32 cellular contexts compared by ENCODE assay signal in genomic region chr2:166158546-166158945, GRCh38. TPM values are rescaled to one million over a fixed set of nuclear protein-coding genes. Genes with fewer than 3 reads are reported as not detected.
"Had no signal": no experiment of that assay in that cellular context is flagged by ENCODE, and none has a peak within 500 bp of the region (broad histone marks: within the 10 kb centered on the region; RNA-seq: fewer than 3 reads in every experiment).

No MANE protein-coding gene starts in this region.

- H3K4me3 ChIP-seq: breast epithelium, left lung, lower lobe of right lung, mucosa of descending colon, sigmoid colon, smooth muscle cell, testis, transverse colon had no signal

- H3K36me3 ChIP-seq: breast epithelium, left lung, lower lobe of right lung, neutrophil, sigmoid colon, transverse colon had no signal

- H3K9me3 ChIP-seq: breast epithelium, left lung, lower lobe of right lung, mucosa of descending colon, neutrophil, sigmoid colon, testis, transverse colon had no signal

- H3K4me1 ChIP-seq: breast epithelium, left lung, sigmoid colon, testis, transverse colon had no signal

- ATAC-seq: left lung, lower lobe of right lung, mucosa of descending colon had no signal

- DNase-seq: activated CD4-positive, alpha-beta memory T cell treated with anti-CD3 and anti-CD28 coated beads for 36 hours; activated CD4-positive, alpha-beta T cell treated with anti-CD3 and anti-CD28 coated beads, Interleukin-2, amount 10 ng/mL, durations not matched to agents 24 days and 14 days; activated CD4-positive, CD25-positive, alpha-beta regulatory T cell treated with anti-CD3 and anti-CD28 coated beads, Interleukin-2, amount 50 U/mL, for 72 hours; activated CD8-positive, alpha-beta memory T cell treated with anti-CD3 and anti-CD28 coated beads, Interleukin-2, amount 50 U/mL, for 4 hours; activated effector memory CD4-positive, alpha-beta T cell treated with anti-CD3 and anti-CD28 coated beads, Interleukin-2, amount 50 U/mL, for 16 hours; activated naive CD4-positive, alpha-beta T cell treated with anti-CD3 and anti-CD28 coated beads, Interleukin-2, amount 10 ng/mL, durations not matched to agents 7 days and 5 days; activated naive CD8-positive, alpha-beta T cell treated with anti-CD3 and anti-CD28 coated beads, Interleukin-2, amount 10 ng/mL, durations not matched to agents 7 days and 5 days; activated T-cell treated with anti-CD3 and anti-CD28 coated beads, Interleukin-2, amount 50 U/mL, for 1 hour; amniotic stem cell; central memory CD4-positive, alpha-beta T cell; dermis blood vessel endothelial cell; effector CD4-positive, alpha-beta T cell; left lung; lower lobe of right lung; mesenchymal stem cell; mucosa of descending colon; nephron progenitor cell; sigmoid colon; stimulated activated CD4-positive, alpha-beta T cell treated with anti-CD3 and anti-CD28 coated beads, Interleukin-1b, Interleukin-23, amount 100 ng/mL, for 48 hours; stimulated activated CD4-positive, alpha-beta T cell treated with anti-CD3 and anti-CD28 coated beads, Interleukin-4, amount 100 ng/mL, for 4 hours; stimulated activated naive CD4-positive, alpha-beta T cell treated with Interleukin-2 at 50 U/mL for 16 hours; testis; transverse colon had no signal

- H3K27me3 ChIP-seq: breast epithelium, left lung, neutrophil, sigmoid colon, testis, transverse colon had no signal

RNA-seq across cellular contexts. Expression of gene SCN1A, which starts 30.7 kb away (rescaled TPM):
- total RNA-seq: activated CD4-positive, alpha-beta memory T cell treated with anti-CD3 and anti-CD28 coated beads for 36 hours; activated CD4-positive, alpha-beta T cell treated with anti-CD3 and anti-CD28 coated beads, Interleukin-2, amount 10 ng/mL, durations not matched to agents 24 days and 14 days; activated CD8-positive, alpha-beta memory T cell treated with anti-CD3 and anti-CD28 coated beads for 36 hours; activated naive CD8-positive, alpha-beta T cell treated with anti-CD3 and anti-CD28 coated beads, Interleukin-2, amount 10 ng/mL, durations not matched to agents 7 days and 5 days; activated T-helper 1 cell treated with anti-CD3 and anti-CD28 coated beads, Interleukin-12 subunit alpha, Interleukin-12 subunit beta, Interleukin-2, Interleukin-4 antibody, amounts not matched to agents 30 ng/mL and 10 ng/mL and 1 ng/mL, durations not matched to agents 14 hours and 24 hours and 36 hours; breast epithelium; dermis blood vessel endothelial cell; epithelial cell of proximal tubule; osteocyte; posterior vena cava; smooth muscle cell; T-helper 1 cell treated with Interleukin-12 subunit alpha and Interleukin-12 subunit beta and Interleukin-4 antibody, amounts not matched to agents 30 ng/mL and 1 ng/mL, for 36 hours; transverse colon had no signal
